ENCODE assay signal across 8 cellular contexts in the genomic region with DNA sequence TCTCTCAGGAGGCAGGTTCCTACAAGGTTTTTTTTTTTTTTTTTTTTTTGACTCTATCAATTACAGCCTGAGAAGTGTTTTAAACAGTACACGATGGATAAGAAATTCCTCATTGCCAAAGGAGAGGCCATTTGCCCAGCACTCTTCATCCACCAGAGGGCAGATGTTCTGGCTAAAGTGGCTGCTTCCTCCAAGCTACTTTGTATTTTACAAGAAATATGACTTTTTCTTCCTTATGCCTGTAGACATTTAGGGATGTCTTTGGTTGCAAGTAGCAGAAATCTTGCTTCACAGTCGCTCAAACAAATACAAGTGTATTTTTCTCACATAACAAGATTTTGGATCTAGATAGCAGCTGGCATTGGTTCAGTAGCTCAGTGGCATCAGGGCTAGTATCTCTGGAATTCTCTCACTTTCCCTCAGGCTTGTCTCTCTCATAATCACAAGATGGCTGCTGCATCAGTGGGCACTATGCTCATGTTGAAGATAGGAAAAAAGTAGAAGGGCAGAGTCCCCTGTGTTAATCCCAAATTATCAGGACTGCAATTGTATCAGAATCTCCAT.
A peak's percentile ranks its signal among the peaks of the same experiment; 100 is the strongest.
DNase-seq lines count a peak whose midpoint lies in the region; ATAC-seq and TF ChIP-seq lines count a peak whose summit lies in the region.

No MANE protein-coding gene starts in this region.

- no peaks in the 10 kb centered on the region for H3K27me3 Mint-ChIP-seq in effector memory CD8-positive, alpha-beta T cell

- no peaks in the 10 kb centered on the region for H3K36me3 Mint-ChIP-seq in effector memory CD8-positive, alpha-beta T cell (ENCODE audit: insufficient read depth)

- no peak for TF ChIP-seq POLR2A in GM18505 (IDR thresholded peaks at IDR 0.05; ENCODE audit: borderline replicate concordance, extremely low read depth, insufficient read depth, insufficient read length)

- DNase-seq in AG09309 (ENCODE audit: low read depth), result no peak
- peak; percentile 20 for DNase-seq in SW480 (ENCODE audit: low spot score)
- DNase-seq in left ventricle myocardium superior, result peak; percentile 33
- peak; percentile 51 for DNase-seq in stromal cell of bone marrow (ENCODE audit: low read depth)
- no peak for DNase-seq in effector memory CD8-positive, alpha-beta T cell
- no peak for DNase-seq in NCI-H187 treated with DMSO at 0.1 percent for 48 hours (lab: John Stamatoyannopoulos, UW)

- no peaks in the 10 kb centered on the region for H3K4me1 Mint-ChIP-seq in effector memory CD8-positive, alpha-beta T cell (ENCODE audit: low read depth in 2 of 2)

- H3K4me3 ChIP-seq in AG09309 (ENCODE audit: control insufficient read depth, low read depth, low read length), result no peak overlapping the region

- H3K9me3 Mint-ChIP-seq in effector memory CD8-positive, alpha-beta T cell, result no peaks in the 10 kb centered on the region

- peak; percentile 82 for TF ChIP-seq CTCF in AG09309 (IDR thresholded peaks at IDR 0.05; ENCODE audit: control insufficient read depth, insufficient read depth, low read depth, low read length, missing control alignments)

- intact Hi-C loops in left ventricle myocardium superior (cut with micrococcal nuclease), result no loop called here

- H3K4me3 Mint-ChIP-seq in effector memory CD8-positive, alpha-beta T cell, result no peak overlapping the region

- H3K27ac Mint-ChIP-seq in effector memory CD8-positive, alpha-beta T cell, result no peak overlapping the region

- ATAC-seq in GM18505 (IDR thresholded peaks at IDR 0.05; ENCODE audit: unreplicated experiment), result peak; percentile 60
- peak; percentile 63 for ATAC-seq in HG03432 (IDR thresholded peaks at IDR 0.05; ENCODE audit: unreplicated experiment)
- peak; percentile 70 for ATAC-seq in left ventricle myocardium superior
- ATAC-seq in effector memory CD8-positive, alpha-beta T cell (replicated peaks), result no peak

Comparison
In these comparisons a context has a peak if more than half of its experiments do, and no peak if none do; other contexts are left out.
1. DNase-seq: peak in SW480 (single experiment), left ventricle myocardium superior (single experiment) and stromal cell of bone marrow (single experiment); none in AG09309 (single experiment), effector memory CD8-positive, alpha-beta T cell (0 of 3) and NCI-H187 treated with DMSO at 0.1 percent for 48 hours (single experiment).